21 cellular contexts compared by ENCODE assay signal in the genomic region with DNA sequence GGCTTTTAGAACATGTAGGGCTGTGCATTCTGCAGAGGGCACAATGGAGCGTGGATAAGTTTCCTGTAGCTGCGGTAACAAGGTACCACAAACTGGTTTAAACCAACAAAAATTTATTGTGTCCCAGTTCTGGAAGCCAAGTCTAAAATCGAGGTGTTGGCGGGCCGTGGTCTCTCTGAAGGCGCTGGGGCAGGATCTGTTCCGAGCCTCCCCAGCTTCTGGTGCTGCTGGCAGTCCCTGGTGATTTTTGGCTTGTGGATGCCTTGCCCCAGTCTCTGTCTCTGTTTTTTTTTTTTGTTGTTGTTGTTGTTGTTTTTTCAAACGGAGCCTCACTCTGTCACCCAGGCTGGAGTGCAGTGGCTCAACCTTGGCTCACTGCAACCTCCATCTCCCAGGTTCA.
"Had no signal": no experiment of that assay in that cellular context is flagged by ENCODE, and none has a peak within 500 bp of the region (broad histone marks: within the 10 kb centered on the region; RNA-seq: fewer than 3 reads in every experiment).

No MANE protein-coding gene starts in this region.

- DNase-seq: Karpas-422, KG1, MG63, NCI-H1092 treated with DMSO at 0.1 percent for 48 hours, NCI-H1436, NCI-H187, NCI-H2029, NCI-H2081 treated with DMSO at 0.1 percent for 48 hours, NCI-H2171, NCI-H446, NCI-H510A, NCI-H524 treated with DMSO at 0.1 percent for 48 hours, NCI-H69, NCI-H774, PC-3, Right ventricle myocardium superior, SIG-M5 had no signal

- H3K27ac ChIP-seq: SJSA1, SK-N-MC had no signal

- ATAC-seq: HepG2, Panc1, PC-3 had no signal

- H3K4me3 ChIP-seq: MG63, SJSA1, SK-N-MC had no signal

- H3K36me3 ChIP-seq: MG63, SJSA1 had no signal

- H3K4me1 ChIP-seq: SJSA1 had no signal

- H3K27me3 ChIP-seq: MG63, SJSA1 had no signal

- H3K9me3 ChIP-seq: MG63, SJSA1 had no signal
